Comparison of ENCODE assay signal across 9 cellular contexts in genomic region chr6:113591896-113592827, GRCh38.
A peak's percentile ranks its signal among the peaks of the same experiment; 100 is the strongest.
DNase-seq lines count a peak whose midpoint lies in the region; ATAC-seq lines count a peak whose summit lies in the region.
"Had no signal": no experiment of that assay in that cellular context is flagged by ENCODE, and none has a peak within 500 bp of the region (broad histone marks: within the 10 kb centered on the region; RNA-seq: fewer than 3 reads in every experiment).

No MANE protein-coding gene starts in this region.

- no peaks in the 10 kb centered on the region for H3K36me3 Mint-ChIP-seq in activated CD4-positive, alpha-beta T cell treated with anti-CD3 and anti-CD28 coated beads, Interleukin-2, amount 10 ng/mL, durations not matched to agents 24 days and 14 days (ENCODE audit: low read depth)

- H3K9ac ChIP-seq in adipocyte (ENCODE audit: low read length): no peak overlapping the region

- peak; percentile 73 for DNase-seq in HT-29 (ENCODE audit: low spot score)
- peak; percentile 64 for DNase-seq in adipocyte (ENCODE audit: low read depth)
- peak; percentile 42 for DNase-seq in mucosa of gallbladder (ENCODE audit: low spot score)
- DNase-seq in stimulated activated CD8-positive, alpha-beta memory T cell treated with anti-CD3 and anti-CD28 coated beads, Interleukin-4, amount 100 ng/mL, for 48 hours: no peak
- no peak for DNase-seq in NK-92 (lab: John Stamatoyannopoulos, UW; ENCODE audit: unreplicated experiment)
- no peak for DNase-seq in NCI-H187 (lab: John Stamatoyannopoulos, UW)
- no peak for DNase-seq in activated CD4-positive, alpha-beta T cell treated with anti-CD3 and anti-CD28 coated beads, Interleukin-2, amount 10 ng/mL, durations not matched to agents 24 days and 14 days

- no peak overlapping the region for H3K4me3 ChIP-seq in adipocyte (ENCODE audit: low read length)

- H3K27me3 ChIP-seq in adipocyte (replicated peaks; ENCODE audit: control insufficient read depth, insufficient read depth, low read length): no peaks in the 10 kb centered on the region

- H3K4me3 Mint-ChIP-seq in activated CD4-positive, alpha-beta T cell treated with anti-CD3 and anti-CD28 coated beads, Interleukin-2, amount 10 ng/mL, durations not matched to agents 24 days and 14 days: no peak overlapping the region
- H3K4me3 Mint-ChIP-seq: dendritic cell treated with granulocyte-macrophage colony-stimulating factor and Interleukin-4, amounts not matched to agents 40 ng/mL and 50 ng/mL, for 4 days had no signal

- H3K36me3 ChIP-seq in adipocyte (ENCODE audit: control insufficient read depth, insufficient read depth, low read length, severe bottlenecking): no peaks in the 10 kb centered on the region

- no peak overlapping the region for H3K27ac Mint-ChIP-seq in activated CD4-positive, alpha-beta T cell treated with anti-CD3 and anti-CD28 coated beads, Interleukin-2, amount 10 ng/mL, durations not matched to agents 24 days and 14 days
- H3K27ac Mint-ChIP-seq: dendritic cell treated with granulocyte-macrophage colony-stimulating factor and Interleukin-4, amounts not matched to agents 40 ng/mL and 50 ng/mL, for 4 days had no signal

- H3K4me1 Mint-ChIP-seq in activated CD4-positive, alpha-beta T cell treated with anti-CD3 and anti-CD28 coated beads, Interleukin-2, amount 10 ng/mL, durations not matched to agents 24 days and 14 days: no peaks in the 10 kb centered on the region

- no peaks in the 10 kb centered on the region for H3K27me3 Mint-ChIP-seq in activated CD4-positive, alpha-beta T cell treated with anti-CD3 and anti-CD28 coated beads, Interleukin-2, amount 10 ng/mL, durations not matched to agents 24 days and 14 days
- H3K27me3 Mint-ChIP-seq: dendritic cell treated with granulocyte-macrophage colony-stimulating factor and Interleukin-4, amounts not matched to agents 40 ng/mL and 50 ng/mL, for 4 days had no signal

- H3K9me3 Mint-ChIP-seq in activated CD4-positive, alpha-beta T cell treated with anti-CD3 and anti-CD28 coated beads, Interleukin-2, amount 10 ng/mL, durations not matched to agents 24 days and 14 days: no peaks in the 10 kb centered on the region
- H3K9me3 Mint-ChIP-seq: dendritic cell treated with granulocyte-macrophage colony-stimulating factor and Interleukin-4, amounts not matched to agents 40 ng/mL and 50 ng/mL, for 4 days had no signal

- intact Hi-C loops in activated CD4-positive, alpha-beta T cell treated with anti-CD3 and anti-CD28 coated beads, Interleukin-2, amount 10 ng/mL, durations not matched to agents 24 days and 14 days (cut with micrococcal nuclease): no loop called here

- peaks cover 20% of the 10 kb centered on the region for H3K4me1 ChIP-seq in adipocyte (ENCODE audit: control insufficient read depth, insufficient read depth, low read length)

- no peaks in the 10 kb centered on the region for H3K9me3 ChIP-seq in adipocyte (ENCODE audit: control insufficient read depth, low read length)

- peak; percentile 47 for ATAC-seq in GM19324 (IDR thresholded peaks at IDR 0.05; ENCODE audit: low FRiP score, unreplicated experiment)

Comparison
In these comparisons a context has a peak if more than half of its experiments do, and no peak if none do; other contexts are left out.
1. DNase-seq: peak in HT-29 (single experiment), adipocyte (single experiment) and mucosa of gallbladder (single experiment); none in stimulated activated CD8-positive, alpha-beta memory T cell treated with anti-CD3 and anti-CD28 coated beads, Interleukin-4, amount 100 ng/mL, for 48 hours (single experiment), NK-92 (single experiment), NCI-H187 (0 of 2) and activated CD4-positive, alpha-beta T cell treated with anti-CD3 and anti-CD28 coated beads, Interleukin-2, amount 10 ng/mL, durations not matched to agents 24 days and 14 days (single experiment).